In genomic region chr22:24304067-24304675, GRCh38 we compare ENCODE assay signal across 15 cellular contexts. TPM values are rescaled to one million over a fixed set of nuclear protein-coding genes. Genes with fewer than 3 reads are reported as not detected.
A peak's percentile ranks its signal among the peaks of the same experiment; 100 is the strongest.
DNase-seq lines count a peak whose midpoint lies in the region; ATAC-seq and TF ChIP-seq lines count a peak whose summit lies in the region.
"Had no signal": no experiment of that assay in that cellular context is flagged by ENCODE, and none has a peak within 500 bp of the region (broad histone marks: within the 10 kb centered on the region; RNA-seq: fewer than 3 reads in every experiment).

No MANE protein-coding gene starts in this region.

- H3K27ac ChIP-seq in heart right ventricle = peak overlapping the region in 8 of 10 donors; percentile 17 to 81 (median 41)
- peak overlapping the region; percentile 13 for H3K27ac ChIP-seq in mammary epithelial cell (ENCODE audit: insufficient read depth, low read depth, low read length)
- no peak overlapping the region for H3K27ac ChIP-seq in foreskin keratinocyte

- H3K4me1 Mint-ChIP-seq in mesothelial cell of epicardium (peaks cover 39% of the 10 kb centered on the region), HFFc6 (ENCODE audit: low read depth) (peaks cover 45% of the 10 kb centered on the region)

- dilution Hi-C loops in mammary epithelial cell (cut with HindIII; ENCODE audit: low sequenced_read_pairs) = no loop called here

- H3K4me1 ChIP-seq in heart right ventricle (peaks cover 9 to 67% (median 55%) of the 10 kb centered on the region in 9 donors), mammary epithelial cell (ENCODE audit: insufficient read depth, low read length) (peaks cover 26% of the 10 kb centered on the region), foreskin keratinocyte (peaks cover 32% of the 10 kb centered on the region)

- H3K9me3 Mint-ChIP-seq in mesothelial cell of epicardium = peaks cover 10% of the 10 kb centered on the region
- peaks cover 4% of the 10 kb centered on the region; the same call in 1 of the 2 replicates for H3K9me3 Mint-ChIP-seq in HFFc6

- H4K20me1 ChIP-seq in mammary epithelial cell (ENCODE audit: insufficient read depth, low read length) = peaks cover 5% of the 10 kb centered on the region

- H3K4me2 ChIP-seq in mammary epithelial cell (ENCODE audit: insufficient read depth, low read depth, low read length) = peak overlapping the region; percentile 1

- H3K4me3 Mint-ChIP-seq in mesothelial cell of epicardium (no peak overlapping the region), HFFc6 (no peak overlapping the region)

- in situ Hi-C loops in mammary epithelial cell (cut with MboI; ENCODE audit: low sequenced_read_pairs in 2 of 2) = no loop called here

- H3K9ac ChIP-seq in mammary epithelial cell (ENCODE audit: insufficient read depth, low read length) = no peak overlapping the region

- intact Hi-C loops in heart right ventricle (cut with DNase I) (no loop called here), Right ventricle myocardium inferior (cut with DNase I) (no loop called here), mammary epithelial cell (cut with micrococcal nuclease) (no loop called here)

- H3K4me3 ChIP-seq in heart right ventricle (no peak overlapping the region), mammary epithelial cell (replicated peaks in 1 of 3; ENCODE audit: insufficient read depth in 1 of 3, low read depth in 2 of 3, low read length in 3 of 3) (no peak overlapping the region)
- H3K4me3 ChIP-seq: tibial nerve had no signal

- DNase-seq in heart right ventricle (no peak), Right ventricle myocardium inferior (ENCODE audit: missing footprints) (no peak), mammary epithelial cell (no peak), mesothelial cell of epicardium (ENCODE audit: low spot score in 2 of 2, unreplicated experiment in 2 of 2) (no peak), A172 (ENCODE audit: low spot score) (no peak), HFFc6 (no peak), foreskin keratinocyte (no peak)
- DNase-seq: activated CD4-positive, CD25-positive, alpha-beta regulatory T cell treated with anti-CD3 and anti-CD28 coated beads, Interleukin-2, amount 50 U/mL, for 72 hours; activated gamma-delta T cell treated with Interleukin-2 at 50 U/mL for 16 hours; BE2C; effector CD8-positive, alpha-beta T cell; NCI-H187 treated with DMSO at 0.1 percent for 48 hours; SIG-M5 had no signal

- H3K36me3 ChIP-seq in heart right ventricle (peaks cover 0 to 48% (median 6%) of the 10 kb centered on the region in 9 donors), mammary epithelial cell (ENCODE audit: insufficient read depth, low read length) (peaks cover 5% of the 10 kb centered on the region)

- CTCF ChIA-PET in mammary epithelial cell (lab: Charles Lee; ENCODE audit: low non-redundant PET) = no interaction called here

- H3K27me3 ChIP-seq in heart right ventricle = no peaks in the 10 kb centered on the region
- no peaks in the 10 kb centered on the region for H3K27me3 ChIP-seq in mammary epithelial cell (ENCODE audit: insufficient read depth, low read length)
- H3K27me3 ChIP-seq in foreskin keratinocyte = no peaks in the 10 kb centered on the region
- H3K27me3 ChIP-seq: BE2C, tibial nerve had no signal

- H3K9me3 ChIP-seq in heart right ventricle = peaks cover 0 to 7% (median 0%) of the 10 kb centered on the region in 11 donors
- H3K9me3 ChIP-seq in mammary epithelial cell (replicated peaks; ENCODE audit: insufficient read depth, low read length) = no peaks in the 10 kb centered on the region
- H3K9me3 ChIP-seq: BE2C had no signal

- H3K79me2 ChIP-seq in mammary epithelial cell (ENCODE audit: insufficient read depth, low read length) = peaks cover 76% of the 10 kb centered on the region

- H3K27ac Mint-ChIP-seq in mesothelial cell of epicardium (peak overlapping the region; percentile 88), HFFc6 (no peak overlapping the region)

- no TSS peak for BruUV-seq in mammary epithelial cell (replicated peaks; lab: Mats Ljungman, UMichigan)

- H3K27me3 Mint-ChIP-seq in mesothelial cell of epicardium (ENCODE audit: low read depth) (no peaks in the 10 kb centered on the region), HFFc6 (ENCODE audit: insufficient read depth) (no peaks in the 10 kb centered on the region)

- no peak for ATAC-seq in heart right ventricle
- ATAC-seq in Right ventricle myocardium inferior = no peak
- no peak for ATAC-seq in HG02884 (IDR thresholded peaks at IDR 0.05; ENCODE audit: unreplicated experiment)
- no peak for ATAC-seq in foreskin keratinocyte

- 83 to 89% methylated on average over 1 of the region's 1 CpG for WGBS in heart right ventricle, 2 donors
- WGBS in mammary epithelial cell (ENCODE audit: low coverage, missing lambda C conversion rate) = 100% methylated on average over 1 of the region's 1 CpG

- H2AFZ ChIP-seq in mammary epithelial cell (ENCODE audit: low read depth, low read length) = no peak overlapping the region

- H3K36me3 Mint-ChIP-seq in mesothelial cell of epicardium (peaks cover 25% of the 10 kb centered on the region), HFFc6 (ENCODE audit: low read depth) (peaks cover 30% of the 10 kb centered on the region)

- no peak for TF ChIP-seq CTCF in heart right ventricle (IDR thresholded peaks at IDR 0.05)
- no peak for TF ChIP-seq CTCF in mammary epithelial cell (conservative IDR thresholded peaks at IDR 0.05 in 1 of 2, IDR thresholded peaks at IDR 0.05 in 1 of 2; ENCODE audit: extremely low read depth in 1 of 2, insufficient read depth in 1 of 2, low read depth in 1 of 2, low read length in 2 of 2)
- no peak for TF ChIP-seq CTCF in mesothelial cell of epicardium (IDR thresholded peaks at IDR 0.05; ENCODE audit: unreplicated experiment)
- TF ChIP-seq CTCF in HFFc6 (IDR thresholded peaks at IDR 0.05) = no peak
- TF ChIP-seq CTCF in foreskin keratinocyte (conservative IDR thresholded peaks at IDR 0.05) = no peak

RNA-seq across cellular contexts. Expression of gene SPECC1L, which starts 33.5 kb away (rescaled TPM):
- total RNA-seq in heart right ventricle = 10 to 100 TPM; 34.4 to 61.7 (median 51.8) TPM
- 1 to 10 TPM; 8.3 to 9.1 TPM for polyA plus RNA-seq in heart right ventricle
- 45.7 TPM for total RNA-seq in Right ventricle myocardium inferior
- total RNA-seq in mammary epithelial cell = 10 to 100 TPM; 35.7 to 72.1 TPM
- 17.6 TPM for polyA plus RNA-seq in mammary epithelial cell
- 51.9 TPM for polyA minus RNA-seq in mammary epithelial cell
- 80.8 to 88.0 TPM (median 82.9 TPM) in 3 replicates for total RNA-seq in mesothelial cell of epicardium
- 14.0 and 19.3 TPM in 2 replicates for total RNA-seq in A172 (2014; rRNA removed; shearing (Covaris generic))
- total RNA-seq in HFFc6 (2021; fragmentation: NEBNext Ultra II Directional; extraction: Animal tissue kit (Norgen Biotek cat#: 25700)) = 10 to 100 TPM; 47.3 to 61.5 (median 59.1) TPM
- 28.6 and 29.2 TPM in 2 replicates for total RNA-seq in foreskin keratinocyte
- polyA plus RNA-seq in foreskin keratinocyte = 7.5 and 8.1 TPM in 2 replicates

RNA-seq across cellular contexts. Expression of gene GGT5, which starts 59.3 kb away (rescaled TPM):
- total RNA-seq in heart right ventricle (10 to 100 TPM in 4 of 10 donors, 1 to 10 TPM in 6; 4.3 to 32.7 (median 8.5) TPM), Right ventricle myocardium inferior (27.6 TPM), mammary epithelial cell (under 1 TPM in 1 of 2 donors, not detected in 1; under 0.01 TPM), mesothelial cell of epicardium (2.9 to 4.1 TPM (median 3.6 TPM) in 3 replicates), foreskin keratinocyte (not detected in 2 replicates)
- polyA plus RNA-seq in heart right ventricle (10 to 100 TPM; 66.5 to 67.4 TPM), mammary epithelial cell (0.05 TPM), foreskin keratinocyte (not detected in 2 replicates)
- polyA minus RNA-seq in mammary epithelial cell = not detected
- total RNA-seq in A172 (2014; rRNA removed; shearing (Covaris generic)) = not detected in 2 replicates
- total RNA-seq in HFFc6 (2021; fragmentation: NEBNext Ultra II Directional; extraction: Animal tissue kit (Norgen Biotek cat#: 25700)) = under 1 TPM; 0.17 to 0.61 (median 0.27) TPM
